9 cellular contexts compared by ENCODE assay signal in genomic region chr19:49056902-49057596, GRCh38. TPM values are rescaled to one million over a fixed set of nuclear protein-coding genes. Genes with fewer than 3 reads are reported as not detected.
DNase-seq lines count a peak whose midpoint lies in the region; ATAC-seq and TF ChIP-seq lines count a peak whose summit lies in the region.
"Not testable (repeated sequence)": the region's sequence is repeated elsewhere in the genome, so short reads cannot be mapped to it uniquely, and the experiment has no call there.
"Had no signal": no experiment of that assay in that cellular context is flagged by ENCODE, and none has a peak within 500 bp of the region (broad histone marks: within the 10 kb centered on the region; RNA-seq: fewer than 3 reads in every experiment).

No MANE protein-coding gene starts in this region.

- H3K27me3 ChIP-seq in BJ (ENCODE audit: control insufficient read depth, insufficient read depth, low read length); IMR-90 (ENCODE audit: control insufficient read depth, insufficient read depth, low read length); breast epithelium: not testable (repeated sequence)
- H3K27me3 ChIP-seq in neuronal stem cell (ENCODE audit: control insufficient read depth in 3 of 3, insufficient read depth in 3 of 3, low read depth in 1 of 3, low read length in 3 of 3) (peaks cover 8 to 69% (median 39%) of the 10 kb centered on the region in 3 experiments), stomach smooth muscle (ENCODE audit: control insufficient read depth in 1 of 2, insufficient read depth in 2 of 2, low read length in 2 of 2) (peaks cover 21 to 25% of the 10 kb centered on the region in 2 donors)

- H4K5ac ChIP-seq in IMR-90 (ENCODE audit: low read depth, low read length), result peak overlapping the region; percentile 17; the same call in 1 of the 2 replicates

- H4K20me1 ChIP-seq in IMR-90 (ENCODE audit: insufficient read depth, low read length), result not testable (repeated sequence)

- TF ChIP-seq CTCF in BJ (IDR thresholded peaks at IDR 0.05; ENCODE audit: insufficient read depth, low read depth, low read length); IMR-90 (conservative IDR thresholded peaks at IDR 0.05; ENCODE audit: low read depth, low read length); breast epithelium (IDR thresholded peaks at IDR 0.05); fibroblast of mammary gland (conservative IDR thresholded peaks at IDR 0.05; ENCODE audit: control insufficient read depth, insufficient read depth, low read depth, low read length): not testable (repeated sequence)

- 16% methylated on average over 6 of the region's 34 CpGs; no CpG with 5 or more reads in 1 of the 2 experiments for WGBS in IMR-90 (ENCODE audit: extremely low coverage in 2 of 2, insufficient read length in 1 of 2), 2 experiments
- WGBS in neuronal stem cell (ENCODE audit: extremely low coverage in 2 of 2, insufficient read length in 2 of 2, insufficient replicate concordance in 1 of 2), 2 donors, result no CpG with 5 or more reads among the region's 34 CpGs

- not testable (repeated sequence) for ATAC-seq in IMR-90 (ENCODE audit: low read depth)
- peak; percentile 9 for ATAC-seq in left lobe of liver

- H2BK5ac ChIP-seq in IMR-90 (ENCODE audit: low read depth, low read length, poor library complexity, severe bottlenecking), result not testable (repeated sequence)
- H2BK5ac ChIP-seq in neuronal stem cell (ENCODE audit: low read length), result peak overlapping the region; percentile 39

- H3K9ac ChIP-seq in IMR-90 (ENCODE audit: low read depth, low read length), result not testable (repeated sequence)
- H3K9ac ChIP-seq in neuronal stem cell (ENCODE audit: low read depth, low read length, poor library complexity) (peak overlapping the region; percentile 50), stomach smooth muscle (ENCODE audit: low read length in 2 of 2) (peak overlapping the region; percentile 33 to 47)

- H3K4me1 ChIP-seq in IMR-90 (ENCODE audit: control insufficient read depth, insufficient read depth, low read length); breast epithelium: not testable (repeated sequence)
- peaks cover 9 to 17% of the 10 kb centered on the region in 2 donors for H3K4me1 ChIP-seq in neuronal stem cell (ENCODE audit: control insufficient read depth in 2 of 2, insufficient read depth in 1 of 2, low read depth in 1 of 2, low read length in 2 of 2)
- peaks cover 22% of the 10 kb centered on the region for H3K4me1 ChIP-seq in stomach smooth muscle (ENCODE audit: control insufficient read depth, insufficient read depth, low read length)

- not testable (repeated sequence) for H3K27ac ChIP-seq in IMR-90 (ENCODE audit: insufficient read depth, low read length); breast epithelium; neuronal stem cell (replicated peaks; ENCODE audit: low read length); stomach smooth muscle (ENCODE audit: low read length)

- H3K23ac ChIP-seq in IMR-90 (ENCODE audit: low read depth, low read length), result peak overlapping the region; percentile 89
- H3K23ac ChIP-seq in neuronal stem cell (ENCODE audit: low read depth, low read length, poor library complexity), result not testable (repeated sequence)

- H3K9me3 ChIP-seq in IMR-90 (ENCODE audit: control insufficient read depth, insufficient read depth, low read length); breast epithelium; neuronal stem cell (replicated peaks in 1 of 2; ENCODE audit: control insufficient read depth in 2 of 2, insufficient read depth in 1 of 2, low read depth in 1 of 2, low read length in 2 of 2); stomach smooth muscle (ENCODE audit: control insufficient read depth in 2 of 2, low read length in 2 of 2): not testable (repeated sequence)

- H3K9me1 ChIP-seq in IMR-90 (ENCODE audit: insufficient read depth, low read length), result not testable (repeated sequence)

- not testable (repeated sequence) for H3K9me3 Mint-ChIP-seq in activated CD4-positive, alpha-beta memory T cell treated with anti-CD3 and anti-CD28 coated beads, Interleukin-2, amount 10 ng/mL, durations not matched to agents 7 days and 5 days

- not testable (repeated sequence) for H3K56ac ChIP-seq in IMR-90 (ENCODE audit: extremely low read depth, insufficient read depth, low read length)

- peak overlapping the region; percentile 68 for H3K14ac ChIP-seq in IMR-90 (replicated peaks; ENCODE audit: low read depth, low read length)
- not testable (repeated sequence) for H3K14ac ChIP-seq in neuronal stem cell (ENCODE audit: low read length)

- peak overlapping the region; percentile 39 for H2AK5ac ChIP-seq in IMR-90 (ENCODE audit: low read depth, low read length)
- not testable (repeated sequence) for H2AK5ac ChIP-seq in neuronal stem cell (ENCODE audit: low read depth, low read length)

- peaks cover 23% of the 10 kb centered on the region for H3K4me1 Mint-ChIP-seq in activated CD4-positive, alpha-beta memory T cell treated with anti-CD3 and anti-CD28 coated beads, Interleukin-2, amount 10 ng/mL, durations not matched to agents 7 days and 5 days

- TF ChIP-seq RAD21 in IMR-90 (IDR thresholded peaks at IDR 0.05; ENCODE audit: low read length), result not testable (repeated sequence)

- H4K91ac ChIP-seq in IMR-90 (ENCODE audit: insufficient read depth, low read depth, low read length), result peak overlapping the region; percentile 62; the same call in 1 of the 2 replicates
- H4K91ac ChIP-seq in neuronal stem cell (ENCODE audit: low read depth, low read length, poor library complexity), result not testable (repeated sequence)

- H3K4ac ChIP-seq in IMR-90 (ENCODE audit: low read depth, low read length), result peak overlapping the region; percentile 16; the same call in 1 of the 2 replicates
- not testable (repeated sequence) for H3K4ac ChIP-seq in neuronal stem cell (ENCODE audit: low read length)

- peak overlapping the region; percentile 62 for H3K4me3 Mint-ChIP-seq in activated CD4-positive, alpha-beta memory T cell treated with anti-CD3 and anti-CD28 coated beads, Interleukin-2, amount 10 ng/mL, durations not matched to agents 7 days and 5 days

- H2BK20ac ChIP-seq in IMR-90 (ENCODE audit: low read depth, low read length), result not testable (repeated sequence)

- H3K4me3 ChIP-seq in BJ (ENCODE audit: low read depth, low read length) (peak overlapping the region; percentile 40), IMR-90 (ENCODE audit: insufficient read depth, low read depth, low read length) (peak overlapping the region; percentile 61), breast epithelium (peak overlapping the region; percentile 44 to 83 (median 57)), fibroblast of mammary gland (ENCODE audit: control insufficient read depth, low read depth, low read length) (peak overlapping the region; percentile 50), neuronal stem cell (ENCODE audit: low read length in 2 of 2) (peak overlapping the region; percentile 49 to 76), stomach smooth muscle (ENCODE audit: low read length in 2 of 2) (peak overlapping the region; percentile 57 to 75)

- H2AFZ ChIP-seq in IMR-90 (replicated peaks; ENCODE audit: low read length, poor library complexity) (peak overlapping the region; percentile 95), neuronal stem cell (ENCODE audit: low read length) (peak overlapping the region; percentile 98)

- not testable (repeated sequence) for BruUV-seq in IMR-90 (replicated peaks; lab: Mats Ljungman, UMichigan)

- peak overlapping the region; percentile 84 for H2BK12ac ChIP-seq in neuronal stem cell (ENCODE audit: low read length)

- CTCF ChIA-PET in BJ (lab: Yijun Ruan, JAX) (interaction anchor here (0.9 to 1.3 kb wide), 3 partner anchors 14 to 72 kb away, joined by 3 read pairs; partner anchors contain the start of gene LIN7B), IMR-90 (lab: Yijun Ruan, JAX) (interaction anchor here (0.6 to 0.8 kb wide), 3 partner anchors 18 to 64 kb away, joined by 3 read pairs; partner anchors contain the start of genes GYS1 and RUVBL2)
- CTCF ChIA-PET in activated CD4-positive, alpha-beta memory T cell treated with anti-CD3 and anti-CD28 coated beads, Interleukin-2, amount 10 ng/mL, durations not matched to agents 7 days and 5 days (lab: Charles Lee), result interaction anchor here (0.6 to 1.4 kb wide), 2 partner anchors 65 to 224 kb away, joined by 3 to 4 read pairs; no protein-coding TSS in a partner anchor

- not testable (repeated sequence) for TF ChIP-seq POLR2A in IMR-90 (IDR thresholded peaks at IDR 0.05; ENCODE audit: low read depth, low read length); breast epithelium (IDR thresholded peaks at IDR 0.05)

- intact Hi-C loops in IMR-90 (cut with micrococcal nuclease), result loop anchor here (5.0 kb wide), 1 partner anchor 65 kb away; the partner anchor contains the start of genes GYS1 and RUVBL2
- intact Hi-C loops in breast epithelium (cut with DNase I; ENCODE audit: low total_unique reads), result not testable (repeated sequence)

- H3K27ac Mint-ChIP-seq in activated CD4-positive, alpha-beta memory T cell treated with anti-CD3 and anti-CD28 coated beads, Interleukin-2, amount 10 ng/mL, durations not matched to agents 7 days and 5 days, result not testable (repeated sequence)

- 0 out of 2 replicates have a peak overlapping the region, but pooled peaks have one; percentile 34 for H2BK120ac ChIP-seq in IMR-90 (ENCODE audit: low read depth, low read length)
- H2BK120ac ChIP-seq in neuronal stem cell (ENCODE audit: low read depth, low read length), result not testable (repeated sequence)

- in situ Hi-C loops in IMR-90 (cut with MboI; ENCODE audit: low sequenced_read_pairs), result not testable (repeated sequence)

- peak overlapping the region in 1 of 2 experiments; percentile 60; a peak in 2 of 4 replicates for H4K8ac ChIP-seq in IMR-90 (ENCODE audit: low read depth in 2 of 2, low read length in 2 of 2)
- not testable (repeated sequence) for H4K8ac ChIP-seq in neuronal stem cell (ENCODE audit: low read depth, low read length)

- not testable (repeated sequence) for H3K36me3 ChIP-seq in BJ (ENCODE audit: control insufficient read depth, insufficient read depth, low read length); IMR-90 (ENCODE audit: control insufficient read depth, insufficient read depth, low read length); breast epithelium; neuronal stem cell (replicated peaks in 1 of 2; ENCODE audit: control insufficient read depth in 2 of 2, insufficient read depth in 2 of 2, low read length in 2 of 2); stomach smooth muscle (ENCODE audit: control insufficient read depth in 2 of 2, insufficient read depth in 2 of 2, low read length in 2 of 2)

- H3K27me3 Mint-ChIP-seq in activated CD4-positive, alpha-beta memory T cell treated with anti-CD3 and anti-CD28 coated beads, Interleukin-2, amount 10 ng/mL, durations not matched to agents 7 days and 5 days, result peaks cover 52% of the 10 kb centered on the region

- H2AK9ac ChIP-seq in IMR-90 (replicated peaks; ENCODE audit: low read depth, low read length, poor library complexity), result peak overlapping the region; percentile 60

- DNase-seq in BJ (ENCODE audit: low read depth); IMR-90; activated CD4-positive, alpha-beta memory T cell treated with anti-CD3 and anti-CD28 coated beads, Interleukin-2, amount 10 ng/mL, durations not matched to agents 7 days and 5 days; breast epithelium (ENCODE audit: low spot score in 2 of 2); fibroblast of mammary gland (ENCODE audit: low read depth); left lobe of liver (ENCODE audit: low spot score); neuronal stem cell (ENCODE audit: low spot score): not testable (repeated sequence)

- not testable (repeated sequence) for H3K36me3 Mint-ChIP-seq in activated CD4-positive, alpha-beta memory T cell treated with anti-CD3 and anti-CD28 coated beads, Interleukin-2, amount 10 ng/mL, durations not matched to agents 7 days and 5 days (ENCODE audit: low read depth)

- not testable (repeated sequence) for H3K79me1 ChIP-seq in IMR-90 (ENCODE audit: low read depth in 1 of 2, low read length in 2 of 2); neuronal stem cell (ENCODE audit: low read depth, low read length)

- POLR2A ChIA-PET in BJ (lab: Charles Lee), result interaction anchor here (1.6 kb wide), 1 partner anchor 64 kb away, joined by 4 read pairs; the partner anchor contains the start of genes GYS1 and RUVBL2
- POLR2A ChIA-PET in IMR-90 (lab: Charles Lee; ENCODE audit: unreplicated experiment); activated CD4-positive, alpha-beta memory T cell treated with anti-CD3 and anti-CD28 coated beads, Interleukin-2, amount 10 ng/mL, durations not matched to agents 7 days and 5 days (lab: Charles Lee): not testable (repeated sequence)

- H3K18ac ChIP-seq in IMR-90 (ENCODE audit: low read depth, low read length), result not testable (repeated sequence)
- H3K18ac ChIP-seq in neuronal stem cell (ENCODE audit: low read length), result peak overlapping the region; percentile 91

- H2BK15ac ChIP-seq in IMR-90 (ENCODE audit: low read depth, low read length); neuronal stem cell (ENCODE audit: low read length): not testable (repeated sequence)

- dilution Hi-C loops in IMR-90 (cut with HindIII; ENCODE audit: low sequenced_read_pairs, unreplicated experiment), result not testable (repeated sequence)

- H3K4me2 ChIP-seq in IMR-90 (ENCODE audit: low read depth, low read length) (peak overlapping the region; percentile 84), neuronal stem cell (ENCODE audit: insufficient read depth, low read length, poor library complexity, severe bottlenecking) (peak overlapping the region; percentile 97)

RNA-seq across cellular contexts. Expression of gene CGB7, which starts 0.5 kb away (rescaled TPM):
- polyA plus RNA-seq in BJ (2011; rRNA removed) (0.27 and 0.28 TPM in 2 replicates), IMR-90 (2012; rRNA removed) (1.7 and 1.9 TPM in 2 replicates)
- polyA minus RNA-seq in BJ (2011; rRNA and poly(A)+ RNA removed), result not detected in 2 replicates
- total RNA-seq in IMR-90 (2012; rRNA removed) (not detected in 2 replicates), breast epithelium (1 to 10 TPM in 1 of 3 donors, under 1 TPM in 1, not detected in 1; 0.15 to 2.0 TPM), left lobe of liver (not detected)
- polyA plus RNA-seq in IMR-90 (2012; cell fraction: cytosol; rRNA removed), result 0.47 and 0.86 TPM in 2 replicates
- polyA plus RNA-seq in IMR-90 (2012; cell fraction: nucleus; rRNA removed; ENCODE audit: low replicate concordance), result 6.8 and 17.2 TPM in 2 replicates
- not detected for total RNA-seq in activated CD4-positive, alpha-beta memory T cell treated with anti-CD3 and anti-CD28 coated beads, Interleukin-2, amount 10 ng/mL, durations not matched to agents 7 days and 5 days
- polyA plus RNA-seq in neuronal stem cell (2013, experiment 1 of 2), result 0.67 TPM
- polyA plus RNA-seq in neuronal stem cell (2013, experiment 2 of 2), result 0.83 TPM

RNA-seq across cellular contexts. Expression of gene NTF4, which starts 7.6 kb away (rescaled TPM):
- polyA plus RNA-seq in BJ (2011; rRNA removed), result 0.10 TPM in 1 of 2 replicates, not detected in the other
- polyA minus RNA-seq in BJ (2011; rRNA and poly(A)+ RNA removed), result not detected in 2 replicates
- 0.18 TPM in 1 of 2 replicates, not detected in the other for total RNA-seq in IMR-90 (2012; rRNA removed)
- polyA plus RNA-seq in IMR-90 (2012; rRNA removed), result 0.09 and 0.11 TPM in 2 replicates
- 0.40 and 0.54 TPM in 2 replicates for polyA plus RNA-seq in IMR-90 (2012; cell fraction: cytosol; rRNA removed)
- polyA plus RNA-seq in IMR-90 (2012; cell fraction: nucleus; rRNA removed; ENCODE audit: low replicate concordance), result 0.80 and 1.6 TPM in 2 replicates
- total RNA-seq in activated CD4-positive, alpha-beta memory T cell treated with anti-CD3 and anti-CD28 coated beads, Interleukin-2, amount 10 ng/mL, durations not matched to agents 7 days and 5 days, result not detected
- 1 to 10 TPM in 2 of 3 donors, not detected in 1; 3.9 to 6.4 TPM for total RNA-seq in breast epithelium
- not detected for total RNA-seq in left lobe of liver
- 0.53 TPM for polyA plus RNA-seq in neuronal stem cell (2013, experiment 1 of 2)
- polyA plus RNA-seq in neuronal stem cell (2013, experiment 2 of 2), result 0.57 TPM
- total RNA-seq: myocyte had no signal

RNA-seq across cellular contexts. Expression of gene CGB8, which starts 8.1 kb away (rescaled TPM):
- polyA plus RNA-seq in BJ (2011; rRNA removed), result 0.22 TPM in 1 of 2 replicates, not detected in the other
- not detected in 2 replicates for polyA minus RNA-seq in BJ (2011; rRNA and poly(A)+ RNA removed)
- not detected in 2 replicates for total RNA-seq in IMR-90 (2012; rRNA removed)
- polyA plus RNA-seq in IMR-90 (2012; rRNA removed), result 0.47 and 0.48 TPM in 2 replicates
- polyA plus RNA-seq in IMR-90 (2012; cell fraction: cytosol; rRNA removed), result 0.11 TPM in 1 of 2 replicates, not detected in the other
- polyA plus RNA-seq in IMR-90 (2012; cell fraction: nucleus; rRNA removed; ENCODE audit: low replicate concordance), result 0.33 and 1.4 TPM in 2 replicates
- not detected for total RNA-seq in activated CD4-positive, alpha-beta memory T cell treated with anti-CD3 and anti-CD28 coated beads, Interleukin-2, amount 10 ng/mL, durations not matched to agents 7 days and 5 days
- total RNA-seq in breast epithelium, result not detected
- not detected for total RNA-seq in left lobe of liver
- polyA plus RNA-seq in neuronal stem cell (2013, experiment 1 of 2), result not detected
- not detected for polyA plus RNA-seq in neuronal stem cell (2013, experiment 2 of 2)
- total RNA-seq: myocyte had no signal

RNA-seq across cellular contexts. Expression of gene CGB5, which starts 13.4 kb away (rescaled TPM):
- polyA plus RNA-seq in BJ (2011; rRNA removed) (not detected in 2 replicates), IMR-90 (2012; rRNA removed) (not detected in 2 replicates)
- not detected in 2 replicates for polyA minus RNA-seq in BJ (2011; rRNA and poly(A)+ RNA removed)
- total RNA-seq in IMR-90 (2012; rRNA removed) (not detected in 2 replicates), breast epithelium (not detected), left lobe of liver (not detected)
- polyA plus RNA-seq in IMR-90 (2012; cell fraction: cytosol; rRNA removed), result not detected in 2 replicates
- polyA plus RNA-seq in IMR-90 (2012; cell fraction: nucleus; rRNA removed; ENCODE audit: low replicate concordance), result 0.27 TPM in 1 of 2 replicates, not detected in the other
- not detected for total RNA-seq in activated CD4-positive, alpha-beta memory T cell treated with anti-CD3 and anti-CD28 coated beads, Interleukin-2, amount 10 ng/mL, durations not matched to agents 7 days and 5 days
- not detected for polyA plus RNA-seq in neuronal stem cell (2013, experiment 1 of 2)
- not detected for polyA plus RNA-seq in neuronal stem cell (2013, experiment 2 of 2)
- total RNA-seq: myocyte had no signal

RNA-seq across cellular contexts. Expression of gene KCNA7, which starts 15.4 kb away (rescaled TPM):
- not detected in 2 replicates for polyA plus RNA-seq in BJ (2011; rRNA removed)
- polyA minus RNA-seq in BJ (2011; rRNA and poly(A)+ RNA removed), result not detected in 2 replicates
- total RNA-seq in IMR-90 (2012; rRNA removed), result not detected in 2 replicates
- 0.02 TPM in 1 of 2 replicates, not detected in the other for polyA plus RNA-seq in IMR-90 (2012; rRNA removed)
- not detected in 2 replicates for polyA plus RNA-seq in IMR-90 (2012; cell fraction: cytosol; rRNA removed)
- not detected in 2 replicates for polyA plus RNA-seq in IMR-90 (2012; cell fraction: nucleus; rRNA removed; ENCODE audit: low replicate concordance)
- total RNA-seq in activated CD4-positive, alpha-beta memory T cell treated with anti-CD3 and anti-CD28 coated beads, Interleukin-2, amount 10 ng/mL, durations not matched to agents 7 days and 5 days, result not detected
- not detected for total RNA-seq in breast epithelium
- not detected for total RNA-seq in left lobe of liver
- not detected for polyA plus RNA-seq in neuronal stem cell (2013, experiment 1 of 2)
- polyA plus RNA-seq in neuronal stem cell (2013, experiment 2 of 2), result not detected
